In the genomic region with DNA sequence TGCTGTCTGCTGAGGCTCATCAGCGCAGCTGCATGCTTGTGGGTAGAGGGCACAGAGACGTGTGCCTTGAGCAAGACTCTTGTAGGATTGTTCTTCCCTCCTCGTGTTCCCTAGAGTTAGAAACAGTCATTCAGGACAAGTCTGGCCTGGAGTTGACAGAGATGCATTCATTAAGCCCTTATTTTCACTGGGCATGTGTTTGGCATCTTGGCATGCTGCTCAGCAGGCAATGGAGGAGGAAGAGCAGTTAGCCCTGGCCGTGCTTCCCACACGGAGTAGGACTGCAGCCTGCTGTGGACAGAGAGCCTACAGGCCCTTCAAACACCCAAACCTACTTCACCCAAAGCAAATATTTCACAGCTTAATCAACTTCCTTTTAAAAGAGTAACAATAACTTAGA, we compare ENCODE assay signal across 27 cellular contexts.
DNase-seq lines count a peak whose midpoint lies in the region; ATAC-seq and TF ChIP-seq lines count a peak whose summit lies in the region.
"Had no signal": no experiment of that assay in that cellular context is flagged by ENCODE, and none has a peak within 500 bp of the region (broad histone marks: within the 10 kb centered on the region; RNA-seq: fewer than 3 reads in every experiment).

No MANE protein-coding gene starts in this region.

- H3K27me3 Mint-ChIP-seq in endothelial cell (ENCODE audit: unreplicated experiment), result peaks cover 4% of the 10 kb centered on the region
- H3K27me3 Mint-ChIP-seq: B cell had no signal

- peaks cover 47% of the 10 kb centered on the region for H3K36me3 ChIP-seq in IMR-90 (ENCODE audit: control insufficient read depth, insufficient read depth, low read length)

- H3K18ac ChIP-seq in IMR-90 (ENCODE audit: low read depth, low read length), result no peak overlapping the region

- no peak overlapping the region for H2BK5ac ChIP-seq in IMR-90 (ENCODE audit: low read depth, low read length, poor library complexity, severe bottlenecking)

- CTCF ChIA-PET in IMR-90 (lab: Yijun Ruan, JAX), result no interaction called here

- H3K4me3 Mint-ChIP-seq in stimulated activated effector memory CD8-positive, alpha-beta T cell treated with anti-CD3 and anti-CD28 coated beads, Interleukin-12 subunit alpha, Interleukin-12 subunit beta, amount 100 ng/mL, for 72 hours, result no peak overlapping the region
- H3K4me3 Mint-ChIP-seq in endothelial cell (ENCODE audit: unreplicated experiment), result no peak overlapping the region
- H3K4me3 Mint-ChIP-seq: B cell; CD8-positive, alpha-beta T cell had no signal

- H4K91ac ChIP-seq in IMR-90 (ENCODE audit: insufficient read depth, low read depth, low read length), result no peak overlapping the region

- no peak overlapping the region for H3K4me3 ChIP-seq in IMR-90 (ENCODE audit: insufficient read depth, low read depth, low read length)
- H3K4me3 ChIP-seq: SJCRH30 had no signal

- H3K36me3 Mint-ChIP-seq in stimulated activated effector memory CD8-positive, alpha-beta T cell treated with anti-CD3 and anti-CD28 coated beads, Interleukin-12 subunit alpha, Interleukin-12 subunit beta, amount 100 ng/mL, for 72 hours, result peaks cover 56% of the 10 kb centered on the region
- H3K36me3 Mint-ChIP-seq in endothelial cell (ENCODE audit: low read depth, unreplicated experiment), result peaks cover 58% of the 10 kb centered on the region

- H3K4me2 ChIP-seq in IMR-90 (ENCODE audit: low read depth, low read length), result no peak overlapping the region

- H3K79me1 ChIP-seq in IMR-90 (ENCODE audit: low read depth in 1 of 2, low read length in 2 of 2), result peaks cover 7 to 39% of the 10 kb centered on the region in 2 experiments; a peak in 3 of 4 replicates

- DNase-seq in IMR-90 (no peak), cerebellum (ENCODE audit: low spot score) (peak; percentile 26), iris pigment epithelial cell (ENCODE audit: low read depth) (peak; percentile 18), endothelial cell (ENCODE audit: low spot score) (no peak), mucosa of gallbladder (ENCODE audit: low spot score) (no peak)
- DNase-seq in stimulated activated effector memory CD8-positive, alpha-beta T cell treated with anti-CD3 and anti-CD28 coated beads, Interleukin-12 subunit alpha, Interleukin-12 subunit beta, amount 100 ng/mL, for 72 hours (ENCODE audit: low spot score in 2 of 2), result no peak
- DNase-seq: Caco-2; CD8-positive, alpha-beta T cell; DMS 273 treated with DMSO at 0.1 percent for 48 hours; DMS79; KBM-7; MV-4-11; NCI-H1105 treated with DMSO at 0.1 percent for 48 hours; NCI-H146; NCI-H2029; NCI-H446 treated with DMSO at 0.1 percent for 48 hours; NCI-H526; NCI-H82; NK-92 treated with Interleukin-12 subunit alpha and Interleukin-12 subunit beta, amount 100 ng/mL, for 24 hours; PC-3; SJCRH30 had no signal

- no peak overlapping the region for H3K23ac ChIP-seq in IMR-90 (ENCODE audit: low read depth, low read length)

- 0 out of 2 replicates have a peak overlapping the region, but pooled peaks have one; percentile 59 for H3K14ac ChIP-seq in IMR-90 (replicated peaks; ENCODE audit: low read depth, low read length)

- H2AFZ ChIP-seq in IMR-90 (replicated peaks; ENCODE audit: low read length, poor library complexity), result no peak overlapping the region

- H3K9ac ChIP-seq in IMR-90 (ENCODE audit: low read depth, low read length), result no peak overlapping the region

- TF ChIP-seq CTCF in IMR-90 (conservative IDR thresholded peaks at IDR 0.05; ENCODE audit: low read depth, low read length) (no peak), endothelial cell (IDR thresholded peaks at IDR 0.05; ENCODE audit: unreplicated experiment) (no peak)

- TF ChIP-seq RAD21 in IMR-90 (IDR thresholded peaks at IDR 0.05; ENCODE audit: low read length), result no peak

- peaks cover 5% of the 10 kb centered on the region; the same call in 1 of the 2 replicates for H3K9me3 ChIP-seq in IMR-90 (ENCODE audit: control insufficient read depth, insufficient read depth, low read length)
- H3K9me3 ChIP-seq: SJCRH30 had no signal

- H4K20me1 ChIP-seq in IMR-90 (ENCODE audit: insufficient read depth, low read length), result peaks cover 8% of the 10 kb centered on the region; the same call in 1 of the 2 replicates

- H3K4ac ChIP-seq in IMR-90 (ENCODE audit: low read depth, low read length), result no peak overlapping the region

- intact Hi-C loops in IMR-90 (cut with micrococcal nuclease), result no loop called here

- POLR2A ChIA-PET in IMR-90 (lab: Charles Lee; ENCODE audit: unreplicated experiment), result no interaction called here

- H3K4me1 ChIP-seq in IMR-90 (ENCODE audit: control insufficient read depth, insufficient read depth, low read length), result peaks cover 1% of the 10 kb centered on the region; the same call in 1 of the 2 replicates
- H3K4me1 ChIP-seq: Caco-2, SJCRH30 had no signal

- H2AK5ac ChIP-seq in IMR-90 (ENCODE audit: low read depth, low read length), result no peak overlapping the region

- BruUV-seq in IMR-90 (replicated peaks; lab: Mats Ljungman, UMichigan), result no TSS peak

- dilution Hi-C loops in IMR-90 (cut with HindIII; ENCODE audit: low sequenced_read_pairs, unreplicated experiment), result no loop called here

- no peak for TF ChIP-seq POLR2A in IMR-90 (IDR thresholded peaks at IDR 0.05; ENCODE audit: low read depth, low read length)

- H3K27me3 ChIP-seq in IMR-90 (ENCODE audit: control insufficient read depth, insufficient read depth, low read length), result no peaks in the 10 kb centered on the region
- H3K27me3 ChIP-seq: SJCRH30 had no signal

- 67% methylated on average over 1 of the region's 5 CpGs; no CpG with 5 or more reads in 1 of the 2 experiments for WGBS in IMR-90 (ENCODE audit: extremely low coverage in 2 of 2, insufficient read length in 1 of 2), 2 experiments

- no peak overlapping the region for H2BK15ac ChIP-seq in IMR-90 (ENCODE audit: low read depth, low read length)

- peaks cover 7% of the 10 kb centered on the region for H3K9me3 Mint-ChIP-seq in stimulated activated effector memory CD8-positive, alpha-beta T cell treated with anti-CD3 and anti-CD28 coated beads, Interleukin-12 subunit alpha, Interleukin-12 subunit beta, amount 100 ng/mL, for 72 hours
- H3K9me3 Mint-ChIP-seq in endothelial cell (ENCODE audit: unreplicated experiment), result no peaks in the 10 kb centered on the region

- H3K9me1 ChIP-seq in IMR-90 (ENCODE audit: insufficient read depth, low read length), result peaks cover 11% of the 10 kb centered on the region; the same call in 1 of the 2 replicates

- ATAC-seq in IMR-90 (ENCODE audit: low read depth), result no peak
- no peak for ATAC-seq in stimulated activated effector memory CD8-positive, alpha-beta T cell treated with anti-CD3 and anti-CD28 coated beads, Interleukin-12 subunit alpha, Interleukin-12 subunit beta, amount 100 ng/mL, for 72 hours
- ATAC-seq in GM18498 (IDR thresholded peaks at IDR 0.05; ENCODE audit: unreplicated experiment), result no peak
- no peak for ATAC-seq in GM21423 (IDR thresholded peaks at IDR 0.05; ENCODE audit: unreplicated experiment)
- ATAC-seq: CD8-positive, alpha-beta T cell; HepG2; PC-3 had no signal

- H3K4me1 Mint-ChIP-seq in stimulated activated effector memory CD8-positive, alpha-beta T cell treated with anti-CD3 and anti-CD28 coated beads, Interleukin-12 subunit alpha, Interleukin-12 subunit beta, amount 100 ng/mL, for 72 hours, result no peaks in the 10 kb centered on the region
- peaks cover 10% of the 10 kb centered on the region for H3K4me1 Mint-ChIP-seq in endothelial cell (ENCODE audit: unreplicated experiment)
- H3K4me1 Mint-ChIP-seq: B cell had no signal

- H3K56ac ChIP-seq in IMR-90 (ENCODE audit: extremely low read depth, insufficient read depth, low read length), result no peak overlapping the region

- no peak overlapping the region for H3K27ac ChIP-seq in IMR-90 (ENCODE audit: insufficient read depth, low read length)
- H3K27ac ChIP-seq: C4-2B, HL-60, SJCRH30 had no signal

- H2BK20ac ChIP-seq in IMR-90 (ENCODE audit: low read depth, low read length), result no peak overlapping the region

- no peak overlapping the region for H4K8ac ChIP-seq in IMR-90 (ENCODE audit: low read depth in 2 of 2, low read length in 2 of 2)

- no peak overlapping the region for H2BK120ac ChIP-seq in IMR-90 (ENCODE audit: low read depth, low read length)

- H4K5ac ChIP-seq in IMR-90 (ENCODE audit: low read depth, low read length), result no peak overlapping the region

- in situ Hi-C loops in IMR-90 (cut with MboI; ENCODE audit: low sequenced_read_pairs), result no loop called here

- peak overlapping the region; percentile 21 for H3K27ac Mint-ChIP-seq in stimulated activated effector memory CD8-positive, alpha-beta T cell treated with anti-CD3 and anti-CD28 coated beads, Interleukin-12 subunit alpha, Interleukin-12 subunit beta, amount 100 ng/mL, for 72 hours
- H3K27ac Mint-ChIP-seq in endothelial cell (ENCODE audit: unreplicated experiment), result no peak overlapping the region
- H3K27ac Mint-ChIP-seq: B cell; CD8-positive, alpha-beta T cell had no signal

- no peak overlapping the region for H2AK9ac ChIP-seq in IMR-90 (replicated peaks; ENCODE audit: low read depth, low read length, poor library complexity)

TF ChIP-seq in IMR-90, 13 proteins besides CTCF, POLR2A, EP300 and RAD21:
- TF ChIP-seq CHD1 (IDR thresholded peaks at IDR 0.05; ENCODE audit: low read depth, low read length), result no peak
- TF ChIP-seq SMC3 (IDR thresholded peaks at IDR 0.05; ENCODE audit: low read depth, low read length), result no peak
- TF ChIP-seq RFX5 (IDR thresholded peaks at IDR 0.05; ENCODE audit: low read depth, low read length), result no peak
- no peak for TF ChIP-seq NFE2L2 (IDR thresholded peaks at IDR 0.05; ENCODE audit: low read depth, low read length)
- no peak for TF ChIP-seq MXI1 (IDR thresholded peaks at IDR 0.05; ENCODE audit: borderline replicate concordance, low read depth, low read length)
- no peak for TF ChIP-seq RCOR1 (IDR thresholded peaks at IDR 0.05; ENCODE audit: insufficient replicate concordance, low read length)
- TF ChIP-seq MAZ (IDR thresholded peaks at IDR 0.05; ENCODE audit: borderline replicate concordance, low read depth, low read length), result no peak

Comparison
In these comparisons a context has a peak if more than half of its experiments do, and no peak if none do; other contexts are left out.
1. DNase-seq: peak in cerebellum (single experiment) and iris pigment epithelial cell (single experiment); none in IMR-90 (single experiment), stimulated activated effector memory CD8-positive, alpha-beta T cell treated with anti-CD3 and anti-CD28 coated beads, Interleukin-12 subunit alpha, Interleukin-12 subunit beta, amount 100 ng/mL, for 72 hours (0 of 2), endothelial cell (single experiment) and mucosa of gallbladder (single experiment).